In the genomic region with DNA sequence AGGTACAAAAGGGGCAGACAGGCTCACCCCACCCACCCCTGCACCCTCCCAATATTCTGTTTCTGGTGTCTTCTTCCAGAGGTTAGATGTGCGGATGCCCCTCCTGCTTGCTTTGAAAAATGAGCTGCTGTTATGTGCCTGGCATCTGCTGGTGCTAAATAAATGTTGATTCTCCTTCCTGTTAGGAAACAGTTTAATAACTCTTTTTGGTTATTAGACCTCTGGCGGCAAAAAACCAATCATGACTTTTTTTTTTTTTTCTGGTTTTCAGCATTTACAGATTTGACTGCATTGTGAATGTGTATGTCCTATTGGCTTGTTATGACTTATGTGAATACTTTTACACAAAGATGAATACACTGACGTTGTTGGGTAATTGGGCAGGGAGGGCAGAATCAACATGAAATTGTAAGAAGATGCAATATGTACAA, we compare ENCODE assay signal across 9 cellular contexts. TPM values are rescaled to one million over a fixed set of nuclear protein-coding genes. Genes with fewer than 3 reads are reported as not detected.
DNase-seq lines count a peak whose midpoint lies in the region; ATAC-seq and TF ChIP-seq lines count a peak whose summit lies in the region.
"Had no signal": no experiment of that assay in that cellular context is flagged by ENCODE, and none has a peak within 500 bp of the region (broad histone marks: within the 10 kb centered on the region; RNA-seq: fewer than 3 reads in every experiment).

No MANE protein-coding gene starts in this region.

- H3K9me3 ChIP-seq in CD4-positive, alpha-beta T cell (ENCODE audit: control insufficient read depth, low read length): no peaks in the 10 kb centered on the region

- TF ChIP-seq CTCF in CD4-positive, alpha-beta T cell (IDR thresholded peaks at IDR 0.05): no peak
- no peak for TF ChIP-seq CTCF in brain (conservative IDR thresholded peaks at IDR 0.05)

- DNase-seq in CD4-positive, alpha-beta T cell: peak in 3 of 10 experiments; percentile 15 to 25 (median 17)
- DNase-seq in LHCN-M2 (ENCODE audit: low read depth): peak; percentile 40
- DNase-seq in memory B cell (ENCODE audit: low spot score in 2 of 2): no peak
- no peak for DNase-seq in NCI-H1048 (lab: John Stamatoyannopoulos, UW)
- DNase-seq in retina: no peak
- no peak for DNase-seq in NK-92 treated with Interleukin-12 subunit alpha and Interleukin-12 subunit beta, amount 100 ng/mL, for 24 hours (lab: John Stamatoyannopoulos, UW)

- intact Hi-C loops in CD4-positive, alpha-beta T cell (cut with DNase I, micrococcal nuclease): loop anchor here (1.0 to 10.0 kb wide), 6 partner anchors 51 to 1361 kb away; a partner anchor contains a TSS

- POLR2A ChIA-PET in CD4-positive, alpha-beta T cell (lab: Charles Lee): interaction anchor here (0.6 to 5.8 kb wide), 12 partner anchors 8 to 268 kb away, joined by 3 to 58 read pairs (median 4); a partner anchor contains a TSS

- H3K9me3 Mint-ChIP-seq in CD4-positive, alpha-beta T cell: no peaks in the 10 kb centered on the region
- H3K9me3 Mint-ChIP-seq in brain (no peaks in the 10 kb centered on the region), memory B cell (no peaks in the 10 kb centered on the region)

- H3K27me3 Mint-ChIP-seq in CD4-positive, alpha-beta T cell: no peaks in the 10 kb centered on the region
- peaks cover 7% of the 10 kb centered on the region for H3K27me3 Mint-ChIP-seq in brain
- no peaks in the 10 kb centered on the region for H3K27me3 Mint-ChIP-seq in memory B cell

- H3K36me3 Mint-ChIP-seq in CD4-positive, alpha-beta T cell (ENCODE audit: low read depth): peaks cover 7% of the 10 kb centered on the region
- H3K36me3 Mint-ChIP-seq in brain (no peaks in the 10 kb centered on the region), memory B cell (peaks cover 2% of the 10 kb centered on the region)

- CTCF ChIA-PET in CD4-positive, alpha-beta T cell (lab: Charles Lee): interaction anchor here (0.8 to 1.6 kb wide), 7 partner anchors 9 to 143 kb away, joined by 3 to 7 read pairs (median 4); no protein-coding TSS in a partner anchor

- H3K4me1 Mint-ChIP-seq in CD4-positive, alpha-beta T cell (ENCODE audit: low read depth): peaks cover 57% of the 10 kb centered on the region
- H3K4me1 Mint-ChIP-seq in brain (peaks cover 67% of the 10 kb centered on the region), memory B cell (peaks cover 42% of the 10 kb centered on the region)

- H3K4me3 Mint-ChIP-seq in CD4-positive, alpha-beta T cell: peak overlapping the region; percentile 97
- peak overlapping the region; percentile 95 to 99 (median 98) for H3K4me3 Mint-ChIP-seq in brain
- H3K4me3 Mint-ChIP-seq in memory B cell: peak overlapping the region; percentile 81

- ATAC-seq in CD4-positive, alpha-beta T cell (ENCODE audit: poor library complexity): peak; percentile 6
- no peak for ATAC-seq in memory B cell (ENCODE audit: low read depth)
- ATAC-seq in HG02678 (IDR thresholded peaks at IDR 0.05; ENCODE audit: unreplicated experiment): no peak

- peak overlapping the region; percentile 85 for H3K27ac Mint-ChIP-seq in CD4-positive, alpha-beta T cell
- H3K27ac Mint-ChIP-seq in brain (peak overlapping the region; percentile 5 to 97 (median 52)), memory B cell (peak overlapping the region; percentile 97)

- H3K27me3 ChIP-seq in CD4-positive, alpha-beta T cell (ENCODE audit: control insufficient read depth, insufficient read depth, low read length): no peaks in the 10 kb centered on the region

- peak overlapping the region; percentile 65 for H3K27ac ChIP-seq in CD4-positive, alpha-beta T cell (ENCODE audit: low read depth, low read length)
- H3K27ac ChIP-seq: KMS-11 had no signal

RNA-seq across cellular contexts. Expression of a gene that starts 13.6 kb away (rescaled TPM):
- 10 to 100 TPM; 18.4 TPM for total RNA-seq in CD4-positive, alpha-beta T cell
- total RNA-seq in LHCN-M2 (2014; rRNA removed): 0.77 and 0.86 TPM in 2 replicates
- 0.70 TPM for polyA plus RNA-seq in LHCN-M2 (2012)
- polyA plus RNA-seq in brain (ENCODE audit: insufficient read depth, low read depth, low replicate concordance): 0.27 TPM

RNA-seq across cellular contexts. Expression of a gene that starts 16.2 kb away (rescaled TPM):
- 10 to 100 TPM; 17.7 to 18.6 TPM for total RNA-seq in CD4-positive, alpha-beta T cell
- total RNA-seq in LHCN-M2 (2014; rRNA removed): 48.6 and 52.1 TPM in 2 replicates
- polyA plus RNA-seq in LHCN-M2 (2012): 54.3 TPM
- polyA plus RNA-seq in brain (ENCODE audit: insufficient read depth, low read depth, low replicate concordance): 13.0 TPM

Comparison
In these comparisons a context has a peak if more than half of its experiments do, and no peak if none do; other contexts are left out.
1. RNA of a gene that starts 13.6 kb away (total RNA-seq): 18.4 TPM in CD4-positive, alpha-beta T cell; 0.77 to 0.86 TPM in LHCN-M2; every median in the first group is over 10 times any median in the second.
2. Peak in every context shown above with its lines, with median percentiles within 50 percentile points of each other: H3K27ac Mint-ChIP-seq and H3K4me3 Mint-ChIP-seq.